In genomic region chr3:5504135-5504534, GRCh38 we compare ENCODE assay signal across 15 cellular contexts.
DNase-seq lines count a peak whose midpoint lies in the region; ATAC-seq, FAIRE-seq and TF ChIP-seq lines count a peak whose summit lies in the region.
"Had no signal": no experiment of that assay in that cellular context is flagged by ENCODE, and none has a peak within 500 bp of the region (broad histone marks: within the 10 kb centered on the region; RNA-seq: fewer than 3 reads in every experiment).

No MANE protein-coding gene starts in this region.

- 63 to 64% methylated on average over 5 of the region's 5 CpGs for WGBS in pancreas, 2 donors

- no peaks in the 10 kb centered on the region for H3K4me1 ChIP-seq in pancreas
- H3K4me1 ChIP-seq: Caco-2 had no signal

- no peaks in the 10 kb centered on the region for H3K9me3 ChIP-seq in pancreas

- no peaks in the 10 kb centered on the region for H3K27me3 ChIP-seq in pancreas

- no peak for ATAC-seq in pancreas
- ATAC-seq: CD8-positive, alpha-beta T cell had no signal

- H3K4me3 ChIP-seq in pancreas: no peak overlapping the region

- no peak for FAIRE-seq in pancreas (lab: Jason Lieb, UNC)
- FAIRE-seq: G401.6, GM12891 had no signal

- no peaks in the 10 kb centered on the region for H3K36me3 ChIP-seq in pancreas

- TF ChIP-seq CTCF in pancreas (IDR thresholded peaks at IDR 0.05): no peak

- no peak overlapping the region for H3K27ac ChIP-seq in pancreas
- H3K27ac ChIP-seq: 22Rv1 had no signal

- intact Hi-C loops in pancreas (cut with DNase I): no loop called here

- DNase-seq in DMS53 (lab: John Stamatoyannopoulos, UW): peak; percentile 3
- no peak for DNase-seq in DMS53 treated with DMSO at 0.1 percent for 48 hours (lab: John Stamatoyannopoulos, UW; ENCODE audit: unreplicated experiment)
- peak; percentile 13 for DNase-seq in DMS79 treated with DMSO at 0.1 percent for 48 hours (lab: John Stamatoyannopoulos, UW)
- DNase-seq in NCI-H345 (lab: John Stamatoyannopoulos, UW): peak; percentile 15
- peak; percentile 51 for DNase-seq in mucosa of gallbladder (ENCODE audit: low spot score)
- DNase-seq in pons (ENCODE audit: low spot score): no peak
- DNase-seq in pancreas: no peak
- DNase-seq: Caco-2; CD8-positive, alpha-beta T cell; EL; HCEC 1CT; HFFc6 had no signal

Comparison
In these comparisons a context has a peak if more than half of its experiments do, and no peak if none do; other contexts are left out.
1. DNase-seq: peak in DMS53 (single experiment), DMS79 treated with DMSO at 0.1 percent for 48 hours (single experiment), NCI-H345 (single experiment) and mucosa of gallbladder (single experiment); none in DMS53 treated with DMSO at 0.1 percent for 48 hours (single experiment), pons (single experiment) and pancreas (0 of 6).